Comparison of ENCODE assay signal across 1 cellular context in the genomic region with DNA sequence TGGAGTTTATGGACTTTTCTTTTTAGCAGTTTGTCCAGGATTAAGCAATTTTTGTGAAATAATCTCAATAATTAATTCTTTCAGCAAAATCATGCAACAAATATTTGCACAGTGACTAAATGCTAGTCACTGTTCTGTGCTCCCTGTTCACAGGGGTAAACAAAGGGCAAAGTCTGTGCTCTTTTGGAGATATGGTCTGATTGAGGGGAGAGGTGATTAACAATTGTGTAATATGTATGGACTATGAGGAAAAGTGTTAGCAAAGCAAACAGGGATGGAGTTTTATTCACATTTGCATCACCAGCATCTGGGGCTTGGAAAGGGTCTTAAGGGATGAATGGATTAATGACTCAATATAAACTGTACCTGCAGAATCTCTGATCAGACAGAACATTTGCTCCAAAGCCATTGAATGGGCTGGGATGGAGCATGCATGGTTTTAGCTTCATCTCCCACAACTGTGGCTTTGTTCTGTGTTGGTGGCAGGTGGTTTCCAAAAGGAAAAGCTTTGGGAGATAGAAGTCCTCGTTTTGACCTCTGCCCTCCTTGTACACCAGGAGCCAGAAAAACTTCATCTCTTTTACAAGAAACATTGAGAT.
A peak's percentile ranks its signal among the peaks of the same experiment; 100 is the strongest.
TF ChIP-seq lines count a peak whose summit lies in the region.

No MANE protein-coding gene starts in this region.

TF ChIP-seq in HepG2, 621 proteins besides CTCF, POLR2A, EP300 and RAD21 (continued from another document and continues in another):
- TF ChIP-seq, protein P1, sequence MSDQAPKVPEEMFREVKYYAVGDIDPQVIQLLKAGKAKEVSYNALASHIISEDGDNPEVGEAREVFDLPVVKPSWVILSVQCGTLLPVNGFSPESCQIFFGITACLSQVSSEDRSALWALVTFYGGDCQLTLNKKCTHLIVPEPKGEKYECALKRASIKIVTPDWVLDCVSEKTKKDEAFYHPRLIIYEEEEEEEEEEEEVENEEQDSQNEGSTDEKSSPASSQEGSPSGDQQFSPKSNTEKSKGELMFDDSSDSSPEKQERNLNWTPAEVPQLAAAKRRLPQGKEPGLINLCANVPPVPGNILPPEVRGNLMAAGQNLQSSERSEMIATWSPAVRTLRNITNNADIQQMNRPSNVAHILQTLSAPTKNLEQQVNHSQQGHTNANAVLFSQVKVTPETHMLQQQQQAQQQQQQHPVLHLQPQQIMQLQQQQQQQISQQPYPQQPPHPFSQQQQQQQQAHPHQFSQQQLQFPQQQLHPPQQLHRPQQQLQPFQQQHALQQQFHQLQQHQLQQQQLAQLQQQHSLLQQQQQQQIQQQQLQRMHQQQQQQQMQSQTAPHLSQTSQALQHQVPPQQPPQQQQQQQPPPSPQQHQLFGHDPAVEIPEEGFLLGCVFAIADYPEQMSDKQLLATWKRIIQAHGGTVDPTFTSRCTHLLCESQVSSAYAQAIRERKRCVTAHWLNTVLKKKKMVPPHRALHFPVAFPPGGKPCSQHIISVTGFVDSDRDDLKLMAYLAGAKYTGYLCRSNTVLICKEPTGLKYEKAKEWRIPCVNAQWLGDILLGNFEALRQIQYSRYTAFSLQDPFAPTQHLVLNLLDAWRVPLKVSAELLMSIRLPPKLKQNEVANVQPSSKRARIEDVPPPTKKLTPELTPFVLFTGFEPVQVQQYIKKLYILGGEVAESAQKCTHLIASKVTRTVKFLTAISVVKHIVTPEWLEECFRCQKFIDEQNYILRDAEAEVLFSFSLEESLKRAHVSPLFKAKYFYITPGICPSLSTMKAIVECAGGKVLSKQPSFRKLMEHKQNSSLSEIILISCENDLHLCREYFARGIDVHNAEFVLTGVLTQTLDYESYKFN (CRISPR knock-in tag; conservative IDR thresholded peaks at IDR 0.05) = peak; percentile 96
- TF ChIP-seq ZNF263 (CRISPR knock-in tag; IDR thresholded peaks at IDR 0.05) (peak; percentile 71; the same call in 1 of the 2 replicates), ZNF713 (CRISPR knock-in tag; IDR thresholded peaks at IDR 0.05) (no peak), SNAPC2 (CRISPR knock-in tag; IDR thresholded peaks at IDR 0.05) (peak; percentile 72; the same call in 1 of the 2 replicates), ZNF12 (CRISPR knock-in tag; IDR thresholded peaks at IDR 0.05) (0 out of 2 replicates have a peak, but pooled peaks have one; percentile 63), NRL (CRISPR knock-in tag; IDR thresholded peaks at IDR 0.05; ENCODE audit: borderline replicate concordance) (no peak), ZBTB3 (CRISPR knock-in tag; IDR thresholded peaks at IDR 0.05; ENCODE audit: borderline replicate concordance, low read depth) (0 out of 2 replicates have a peak, but pooled peaks have one; percentile 34), CCDC6 (CRISPR knock-in tag; IDR thresholded peaks at IDR 0.05) (0 out of 2 replicates have a peak, but pooled peaks have one; percentile 41), ZNF569 (CRISPR knock-in tag; IDR thresholded peaks at IDR 0.05; ENCODE audit: borderline replicate concordance) (no peak), GABPA (IDR thresholded peaks at IDR 0.05; ENCODE audit: low read depth, low read length) (no peak), GABPA (CRISPR knock-in tag; IDR thresholded peaks at IDR 0.05; ENCODE audit: low read depth) (0 out of 2 replicates have a peak, but pooled peaks have one; percentile 6), ZNF605 (CRISPR knock-in tag; IDR thresholded peaks at IDR 0.05) (no peak), SAFB2 (CRISPR knock-in tag; IDR thresholded peaks at IDR 0.05; ENCODE audit: borderline replicate concordance, low read depth) (no peak), RNF2 (conservative IDR thresholded peaks at IDR 0.05; ENCODE audit: low read depth) (no peak), SIX4 (CRISPR knock-in tag; IDR thresholded peaks at IDR 0.05) (peak; percentile 51; the same call in 1 of the 2 replicates), CENPT (CRISPR knock-in tag; IDR thresholded peaks at IDR 0.05; ENCODE audit: low read depth) (no peak), KDM3A (CRISPR knock-in tag; IDR thresholded peaks at IDR 0.05; ENCODE audit: low read depth) (0 out of 2 replicates have a peak, but pooled peaks have one; percentile 64), ZNF850 (CRISPR knock-in tag; conservative IDR thresholded peaks at IDR 0.05) (no peak), RXRB (CRISPR knock-in tag; IDR thresholded peaks at IDR 0.05; ENCODE audit: borderline replicate concordance) (peak; percentile 96), GTF3A (CRISPR knock-in tag; conservative IDR thresholded peaks at IDR 0.05) (no peak), TCF7L2 (IDR thresholded peaks at IDR 0.05; ENCODE audit: low read depth, low read length) (no peak), FOSL2 (CRISPR knock-in tag; IDR thresholded peaks at IDR 0.05) (peak; percentile 97), TAF1 (CRISPR knock-in tag; IDR thresholded peaks at IDR 0.05) (no peak), EED (CRISPR knock-in tag; IDR thresholded peaks at IDR 0.05) (no peak), ZFP41 (CRISPR knock-in tag; IDR thresholded peaks at IDR 0.05; ENCODE audit: borderline replicate concordance) (no peak), ZNF160 (CRISPR knock-in tag; IDR thresholded peaks at IDR 0.05) (no peak), NR2F6 (IDR thresholded peaks at IDR 0.05) (peak; percentile 92), NR2F6 (CRISPR knock-in tag; IDR thresholded peaks at IDR 0.05) (peak; percentile 87), NONO (IDR thresholded peaks at IDR 0.05) (no peak), NONO (CRISPR knock-in tag; conservative IDR thresholded peaks at IDR 0.05) (peak; percentile 72; the same call in 1 of the 2 replicates), ZNF232 (CRISPR knock-in tag; IDR thresholded peaks at IDR 0.05; ENCODE audit: borderline replicate concordance) (no peak), CEBPG (CRISPR knock-in tag; IDR thresholded peaks at IDR 0.05) (peak; percentile 97), SP2 (CRISPR knock-in tag; IDR thresholded peaks at IDR 0.05) (no peak), SOX6 (IDR thresholded peaks at IDR 0.05) (no peak), SOX6 (CRISPR knock-in tag; IDR thresholded peaks at IDR 0.05) (peak; percentile 93), ATF7 (IDR thresholded peaks at IDR 0.05) (peak; percentile 48; the same call in 1 of the 2 replicates), ATF7 (CRISPR knock-in tag; IDR thresholded peaks at IDR 0.05) (peak; percentile 50; the same call in 1 of the 2 replicates), SNRNP70 (IDR thresholded peaks at IDR 0.05; ENCODE audit: low read depth, low read length) (no peak), ERF (CRISPR knock-in tag; IDR thresholded peaks at IDR 0.05) (peak; percentile 42; the same call in 1 of the 2 replicates), ZNF749 (CRISPR knock-in tag; IDR thresholded peaks at IDR 0.05; ENCODE audit: borderline replicate concordance) (no peak), NFIC (IDR thresholded peaks at IDR 0.05; ENCODE audit: low read length) (peak; percentile 93), NR2F2 (IDR thresholded peaks at IDR 0.05; ENCODE audit: borderline replicate concordance, low read depth) (peak; percentile 92), ZNF207 (IDR thresholded peaks at IDR 0.05; ENCODE audit: borderline replicate concordance) (no peak), TBL1XR1 (IDR thresholded peaks at IDR 0.05; ENCODE audit: borderline replicate concordance, low read length, partially characterized antibody) (peak; percentile 76)
- TF ChIP-seq, protein P2, sequence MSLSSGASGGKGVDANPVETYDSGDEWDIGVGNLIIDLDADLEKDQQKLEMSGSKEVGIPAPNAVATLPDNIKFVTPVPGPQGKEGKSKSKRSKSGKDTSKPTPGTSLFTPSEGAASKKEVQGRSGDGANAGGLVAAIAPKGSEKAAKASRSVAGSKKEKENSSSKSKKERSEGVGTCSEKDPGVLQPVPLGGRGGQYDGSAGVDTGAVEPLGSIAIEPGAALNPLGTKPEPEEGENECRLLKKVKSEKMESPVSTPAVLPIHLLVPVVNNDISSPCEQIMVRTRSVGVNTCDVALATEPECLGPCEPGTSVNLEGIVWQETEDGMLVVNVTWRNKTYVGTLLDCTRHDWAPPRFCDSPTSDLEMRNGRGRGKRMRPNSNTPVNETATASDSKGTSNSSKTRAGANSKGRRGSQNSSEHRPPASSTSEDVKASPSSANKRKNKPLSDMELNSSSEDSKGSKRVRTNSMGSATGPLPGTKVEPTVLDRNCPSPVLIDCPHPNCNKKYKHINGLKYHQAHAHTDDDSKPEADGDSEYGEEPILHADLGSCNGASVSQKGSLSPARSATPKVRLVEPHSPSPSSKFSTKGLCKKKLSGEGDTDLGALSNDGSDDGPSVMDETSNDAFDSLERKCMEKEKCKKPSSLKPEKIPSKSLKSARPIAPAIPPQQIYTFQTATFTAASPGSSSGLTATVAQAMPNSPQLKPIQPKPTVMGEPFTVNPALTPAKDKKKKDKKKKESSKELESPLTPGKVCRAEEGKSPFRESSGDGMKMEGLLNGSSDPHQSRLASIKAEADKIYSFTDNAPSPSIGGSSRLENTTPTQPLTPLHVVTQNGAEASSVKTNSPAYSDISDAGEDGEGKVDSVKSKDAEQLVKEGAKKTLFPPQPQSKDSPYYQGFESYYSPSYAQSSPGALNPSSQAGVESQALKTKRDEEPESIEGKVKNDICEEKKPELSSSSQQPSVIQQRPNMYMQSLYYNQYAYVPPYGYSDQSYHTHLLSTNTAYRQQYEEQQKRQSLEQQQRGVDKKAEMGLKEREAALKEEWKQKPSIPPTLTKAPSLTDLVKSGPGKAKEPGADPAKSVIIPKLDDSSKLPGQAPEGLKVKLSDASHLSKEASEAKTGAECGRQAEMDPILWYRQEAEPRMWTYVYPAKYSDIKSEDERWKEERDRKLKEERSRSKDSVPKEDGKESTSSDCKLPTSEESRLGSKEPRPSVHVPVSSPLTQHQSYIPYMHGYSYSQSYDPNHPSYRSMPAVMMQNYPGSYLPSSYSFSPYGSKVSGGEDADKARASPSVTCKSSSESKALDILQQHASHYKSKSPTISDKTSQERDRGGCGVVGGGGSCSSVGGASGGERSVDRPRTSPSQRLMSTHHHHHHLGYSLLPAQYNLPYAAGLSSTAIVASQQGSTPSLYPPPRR (CRISPR knock-in tag; IDR thresholded peaks at IDR 0.05; ENCODE audit: borderline replicate concordance) = peak; percentile 88; the same call in 1 of the 2 replicates
- TF ChIP-seq, protein P3, sequence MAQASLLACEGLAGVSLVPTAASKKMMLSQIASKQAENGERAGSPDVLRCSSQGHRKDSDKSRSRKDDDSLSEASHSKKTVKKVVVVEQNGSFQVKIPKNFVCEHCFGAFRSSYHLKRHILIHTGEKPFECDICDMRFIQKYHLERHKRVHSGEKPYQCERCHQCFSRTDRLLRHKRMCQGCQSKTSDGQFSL (CRISPR knock-in tag; IDR thresholded peaks at IDR 0.05) = no peak
- TF ChIP-seq, protein P4, sequence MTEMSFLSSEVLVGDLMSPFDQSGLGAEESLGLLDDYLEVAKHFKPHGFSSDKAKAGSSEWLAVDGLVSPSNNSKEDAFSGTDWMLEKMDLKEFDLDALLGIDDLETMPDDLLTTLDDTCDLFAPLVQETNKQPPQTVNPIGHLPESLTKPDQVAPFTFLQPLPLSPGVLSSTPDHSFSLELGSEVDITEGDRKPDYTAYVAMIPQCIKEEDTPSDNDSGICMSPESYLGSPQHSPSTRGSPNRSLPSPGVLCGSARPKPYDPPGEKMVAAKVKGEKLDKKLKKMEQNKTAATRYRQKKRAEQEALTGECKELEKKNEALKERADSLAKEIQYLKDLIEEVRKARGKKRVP (CRISPR knock-in tag; IDR thresholded peaks at IDR 0.05) = peak in 1 of 2 experiments; percentile 88; a peak in 2 of 4 replicates
- TF ChIP-seq, protein P5, sequence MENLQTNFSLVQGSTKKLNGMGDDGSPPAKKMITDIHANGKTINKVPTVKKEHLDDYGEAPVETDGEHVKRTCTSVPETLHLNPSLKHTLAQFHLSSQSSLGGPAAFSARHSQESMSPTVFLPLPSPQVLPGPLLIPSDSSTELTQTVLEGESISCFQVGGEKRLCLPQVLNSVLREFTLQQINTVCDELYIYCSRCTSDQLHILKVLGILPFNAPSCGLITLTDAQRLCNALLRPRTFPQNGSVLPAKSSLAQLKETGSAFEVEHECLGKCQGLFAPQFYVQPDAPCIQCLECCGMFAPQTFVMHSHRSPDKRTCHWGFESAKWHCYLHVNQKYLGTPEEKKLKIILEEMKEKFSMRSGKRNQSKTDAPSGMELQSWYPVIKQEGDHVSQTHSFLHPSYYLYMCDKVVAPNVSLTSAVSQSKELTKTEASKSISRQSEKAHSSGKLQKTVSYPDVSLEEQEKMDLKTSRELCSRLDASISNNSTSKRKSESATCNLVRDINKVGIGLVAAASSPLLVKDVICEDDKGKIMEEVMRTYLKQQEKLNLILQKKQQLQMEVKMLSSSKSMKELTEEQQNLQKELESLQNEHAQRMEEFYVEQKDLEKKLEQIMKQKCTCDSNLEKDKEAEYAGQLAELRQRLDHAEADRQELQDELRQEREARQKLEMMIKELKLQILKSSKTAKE (CRISPR knock-in tag; IDR thresholded peaks at IDR 0.05; ENCODE audit: borderline replicate concordance) = peak; percentile 57; the same call in 1 of the 2 replicates
- TF ChIP-seq, protein P6, sequence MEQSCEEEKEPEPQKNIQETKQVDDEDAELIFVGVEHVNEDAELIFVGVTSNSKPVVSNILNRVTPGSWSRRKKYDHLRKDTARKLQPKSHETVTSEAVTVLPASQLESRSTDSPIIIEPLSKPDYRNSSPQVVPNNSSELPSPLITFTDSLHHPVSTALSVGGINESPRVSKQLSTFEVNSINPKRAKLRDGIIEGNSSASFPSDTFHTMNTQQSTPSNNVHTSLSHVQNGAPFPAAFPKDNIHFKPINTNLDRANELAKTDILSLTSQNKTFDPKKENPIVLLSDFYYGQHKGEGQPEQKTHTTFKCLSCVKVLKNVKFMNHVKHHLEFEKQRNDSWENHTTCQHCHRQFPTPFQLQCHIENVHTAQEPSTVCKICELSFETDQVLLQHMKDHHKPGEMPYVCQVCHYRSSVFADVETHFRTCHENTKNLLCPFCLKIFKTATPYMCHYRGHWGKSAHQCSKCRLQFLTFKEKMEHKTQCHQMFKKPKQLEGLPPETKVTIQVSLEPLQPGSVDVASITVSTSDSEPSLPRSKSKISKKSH (CRISPR knock-in tag; IDR thresholded peaks at IDR 0.05; ENCODE audit: borderline replicate concordance) = no peak
- TF ChIP-seq, protein P7, sequence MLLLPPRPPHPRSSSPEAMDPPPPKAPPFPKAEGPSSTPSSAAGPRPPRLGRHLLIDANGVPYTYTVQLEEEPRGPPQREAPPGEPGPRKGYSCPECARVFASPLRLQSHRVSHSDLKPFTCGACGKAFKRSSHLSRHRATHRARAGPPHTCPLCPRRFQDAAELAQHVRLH (CRISPR knock-in tag; IDR thresholded peaks at IDR 0.05; ENCODE audit: borderline replicate concordance, low read depth) = 0 out of 2 replicates have a peak, but pooled peaks have one; percentile 58
- TF ChIP-seq, protein P8, sequence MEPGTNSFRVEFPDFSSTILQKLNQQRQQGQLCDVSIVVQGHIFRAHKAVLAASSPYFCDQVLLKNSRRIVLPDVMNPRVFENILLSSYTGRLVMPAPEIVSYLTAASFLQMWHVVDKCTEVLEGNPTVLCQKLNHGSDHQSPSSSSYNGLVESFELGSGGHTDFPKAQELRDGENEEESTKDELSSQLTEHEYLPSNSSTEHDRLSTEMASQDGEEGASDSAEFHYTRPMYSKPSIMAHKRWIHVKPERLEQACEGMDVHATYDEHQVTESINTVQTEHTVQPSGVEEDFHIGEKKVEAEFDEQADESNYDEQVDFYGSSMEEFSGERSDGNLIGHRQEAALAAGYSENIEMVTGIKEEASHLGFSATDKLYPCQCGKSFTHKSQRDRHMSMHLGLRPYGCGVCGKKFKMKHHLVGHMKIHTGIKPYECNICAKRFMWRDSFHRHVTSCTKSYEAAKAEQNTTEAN (CRISPR knock-in tag; conservative IDR thresholded peaks at IDR 0.05) = peak; percentile 72; the same call in 1 of the 2 replicates
- TF ChIP-seq, protein P9, sequence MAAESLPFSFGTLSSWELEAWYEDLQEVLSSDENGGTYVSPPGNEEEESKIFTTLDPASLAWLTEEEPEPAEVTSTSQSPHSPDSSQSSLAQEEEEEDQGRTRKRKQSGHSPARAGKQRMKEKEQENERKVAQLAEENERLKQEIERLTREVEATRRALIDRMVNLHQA (CRISPR knock-in tag; IDR thresholded peaks at IDR 0.05) = 0 out of 2 replicates have a peak, but pooled peaks have one; percentile 27
